Comparison of ENCODE assay signal across 17 cellular contexts in the genomic region with DNA sequence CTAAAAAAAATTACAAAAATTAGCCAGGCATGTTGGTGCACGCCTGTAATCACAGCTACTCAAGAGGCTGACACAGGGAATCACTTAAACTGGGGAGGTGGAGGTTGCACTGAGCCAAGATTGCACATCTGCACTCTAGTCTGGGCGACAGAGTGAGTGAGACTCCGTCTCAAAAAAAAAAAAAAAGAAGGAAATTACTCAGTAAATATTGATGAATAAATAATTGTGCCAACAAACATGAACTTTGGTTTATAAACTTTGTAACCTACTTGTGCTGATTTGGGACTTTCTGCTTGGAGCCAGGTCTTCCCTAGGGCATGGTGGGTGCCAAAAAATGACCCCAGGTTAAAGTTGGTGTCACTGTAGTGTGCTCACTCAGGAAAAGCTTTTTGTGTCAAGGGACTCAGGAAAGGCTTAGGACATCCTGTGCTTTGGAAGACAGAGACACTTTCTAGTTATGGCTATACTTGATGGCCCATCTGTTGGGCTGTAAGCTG. TPM values are rescaled to one million over a fixed set of nuclear protein-coding genes. Genes with fewer than 3 reads are reported as not detected.
DNase-seq lines count a peak whose midpoint lies in the region; ATAC-seq and TF ChIP-seq lines count a peak whose summit lies in the region.
"Had no signal": no experiment of that assay in that cellular context is flagged by ENCODE, and none has a peak within 500 bp of the region (broad histone marks: within the 10 kb centered on the region; RNA-seq: fewer than 3 reads in every experiment).

No MANE protein-coding gene starts in this region.

- H3K4me3 ChIP-seq in left ventricle myocardium inferior (no peak overlapping the region), hepatocyte (no peak overlapping the region)

- no peaks in the 10 kb centered on the region for H3K27me3 ChIP-seq in left ventricle myocardium inferior (ENCODE audit: low read depth)
- H3K27me3 ChIP-seq in hepatocyte: no peaks in the 10 kb centered on the region

- H3K4me2 ChIP-seq in hepatocyte: no peak overlapping the region
- H3K4me2 ChIP-seq: KMS-11, SK-N-SH had no signal

- peak overlapping the region; percentile 91 for H3K27ac ChIP-seq in left ventricle myocardium inferior (replicated peaks)
- peak overlapping the region; percentile 70 for H3K27ac ChIP-seq in VCaP
- peak overlapping the region; percentile 87 for H3K27ac ChIP-seq in hepatocyte
- H3K27ac ChIP-seq: KMS-11 had no signal

- intact Hi-C loops in left ventricle myocardium inferior (cut with micrococcal nuclease): no loop called here
- intact Hi-C loops in left ventricle myocardium superior (cut with micrococcal nuclease): no loop called here

- H3K9me2 ChIP-seq in hepatocyte (replicated peaks; ENCODE audit: insufficient read depth): no peaks in the 10 kb centered on the region
- H3K9me2 ChIP-seq: SK-N-SH had no signal

- no peaks in the 10 kb centered on the region for H4K20me1 ChIP-seq in hepatocyte (ENCODE audit: insufficient read depth, poor library complexity, severe bottlenecking)

- no peak for TF ChIP-seq CTCF in left ventricle myocardium inferior (IDR thresholded peaks at IDR 0.05; ENCODE audit: borderline replicate concordance)
- TF ChIP-seq CTCF in VCaP (conservative IDR thresholded peaks at IDR 0.05): no peak
- TF ChIP-seq CTCF in hepatocyte (IDR thresholded peaks at IDR 0.05; ENCODE audit: poor library complexity): no peak

- H3K9me3 ChIP-seq in left ventricle myocardium inferior (replicated peaks) (no peaks in the 10 kb centered on the region), hepatocyte (ENCODE audit: low read depth) (no peaks in the 10 kb centered on the region)
- H3K9me3 ChIP-seq: SK-N-SH had no signal

- no peaks in the 10 kb centered on the region for H3K79me2 ChIP-seq in hepatocyte

- no peak for DNase-seq in left ventricle myocardium inferior
- no peak for DNase-seq in left ventricle myocardium superior
- no peak for DNase-seq in hepatocyte (ENCODE audit: low spot score)
- DNase-seq in NK-92 (lab: John Stamatoyannopoulos, UW; ENCODE audit: unreplicated experiment): no peak
- no peak for DNase-seq in MV-4-11 (lab: John Stamatoyannopoulos, UW)
- DNase-seq: ACHN, AML-193, COR-L47, HFFc6, NCI-H1092, NCI-H187, NCI-H446 treated with DMSO at 0.1 percent for 48 hours, NCI-H82, SK-N-SH had no signal

- WGBS in hepatocyte (ENCODE audit: low lambda C conversion rate, missing lambda C conversion rate): 80% methylated on average over 3 of the region's 3 CpGs

- H3K36me3 ChIP-seq in left ventricle myocardium inferior (no peaks in the 10 kb centered on the region), hepatocyte (replicated peaks; ENCODE audit: insufficient read depth, low read depth) (no peaks in the 10 kb centered on the region)

- no peak overlapping the region for H2AFZ ChIP-seq in hepatocyte

- ATAC-seq in left ventricle myocardium superior (no peak), HG03135 (IDR thresholded peaks at IDR 0.05; ENCODE audit: unreplicated experiment) (no peak)

- peaks cover 96% of the 10 kb centered on the region for H3K4me1 ChIP-seq in left ventricle myocardium inferior
- peaks cover 9% of the 10 kb centered on the region for H3K4me1 ChIP-seq in hepatocyte (ENCODE audit: insufficient read depth)

RNA-seq across cellular contexts. Expression of a gene that starts 19.0 kb away (rescaled TPM):
- total RNA-seq in left ventricle myocardium inferior: 122 TPM
- total RNA-seq in left ventricle myocardium superior: 130 TPM
- 7.0 and 7.3 TPM in 2 replicates for total RNA-seq in hepatocyte
- polyA plus RNA-seq in hepatocyte: 7.8 and 8.1 TPM in 2 replicates

Comparison
In these comparisons a context has a peak if more than half of its experiments do, and no peak if none do; other contexts are left out.
1. RNA of a gene that starts 19.0 kb away (total RNA-seq): 130 TPM in left ventricle myocardium superior (single experiment) and 122 TPM in left ventricle myocardium inferior (single experiment); 7.0 to 7.3 TPM in hepatocyte; every median in the first group is over 10 times any median in the second.
2. Peak in every context shown above with its lines, with median percentiles within 50 percentile points of each other: H3K27ac ChIP-seq.